ENCODE assay signal across 1 cellular context in the genomic region with DNA sequence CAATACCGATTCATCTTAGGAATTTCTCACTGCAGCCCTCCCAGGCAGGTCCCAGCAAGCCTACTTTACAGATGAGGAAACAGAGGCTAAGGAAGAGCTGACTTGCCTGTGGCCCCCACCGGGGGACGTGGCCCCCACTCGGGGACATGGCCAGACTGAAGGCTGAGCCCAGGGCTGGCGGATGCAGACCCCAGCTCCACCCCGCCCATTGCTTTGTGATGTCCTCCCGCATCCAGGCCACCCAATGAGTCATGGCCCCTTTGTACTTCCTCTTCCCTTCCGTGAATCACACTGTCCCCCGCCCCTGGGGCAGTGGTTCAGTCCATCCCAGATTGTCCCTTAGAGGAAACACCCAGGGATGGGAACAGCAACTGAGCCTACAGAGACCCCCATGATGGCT.
A peak's percentile ranks its signal among the peaks of the same experiment; 100 is the strongest.
TF ChIP-seq lines count a peak whose summit lies in the region.

No MANE protein-coding gene starts in this region.

TF ChIP-seq in K562, 482 proteins besides CTCF, POLR2A, EP300 and RAD21 (continued from another document):
- TF ChIP-seq CREB1 (IDR thresholded peaks at IDR 0.05) = no peak
- TF ChIP-seq CREB1 (CRISPR knock-in tag; IDR thresholded peaks at IDR 0.05) = 0 out of 2 replicates have a peak, but pooled peaks have one; percentile 20
- no peak for TF ChIP-seq ZNF184 (CRISPR knock-in tag; IDR thresholded peaks at IDR 0.05)
- no peak for TF ChIP-seq BDP1 (IDR thresholded peaks at IDR 0.05; ENCODE audit: insufficient read depth, insufficient read length)
- no peak for TF ChIP-seq ZNF444 (CRISPR knock-in tag; IDR thresholded peaks at IDR 0.05)
- TF ChIP-seq PYGO2 (tag; IDR thresholded peaks at IDR 0.05) = no peak
- TF ChIP-seq, protein P1, sequence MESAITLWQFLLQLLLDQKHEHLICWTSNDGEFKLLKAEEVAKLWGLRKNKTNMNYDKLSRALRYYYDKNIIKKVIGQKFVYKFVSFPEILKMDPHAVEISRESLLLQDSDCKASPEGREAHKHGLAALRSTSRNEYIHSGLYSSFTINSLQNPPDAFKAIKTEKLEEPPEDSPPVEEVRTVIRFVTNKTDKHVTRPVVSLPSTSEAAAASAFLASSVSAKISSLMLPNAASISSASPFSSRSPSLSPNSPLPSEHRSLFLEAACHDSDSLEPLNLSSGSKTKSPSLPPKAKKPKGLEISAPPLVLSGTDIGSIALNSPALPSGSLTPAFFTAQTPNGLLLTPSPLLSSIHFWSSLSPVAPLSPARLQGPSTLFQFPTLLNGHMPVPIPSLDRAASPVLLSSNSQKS (CRISPR knock-in tag; IDR thresholded peaks at IDR 0.05) = no peak
- TF ChIP-seq SPI1 (IDR thresholded peaks at IDR 0.05; ENCODE audit: borderline replicate concordance, low read depth, low read length) = peak; percentile 75
- no peak for TF ChIP-seq ZSCAN32 (CRISPR knock-in tag; IDR thresholded peaks at IDR 0.05)
- TF ChIP-seq DPF2 (IDR thresholded peaks at IDR 0.05) = 0 out of 2 replicates have a peak, but pooled peaks have one; percentile 23
- TF ChIP-seq ZSCAN29 (IDR thresholded peaks at IDR 0.05) = no peak
- TF ChIP-seq NONO (IDR thresholded peaks at IDR 0.05; ENCODE audit: low read depth in 2 of 2, low read length in 1 of 2) = peak in 1 of 2 experiments; percentile 66; a peak in 1 of 4 replicates
- peak; percentile 20; the same call in 1 of the 2 replicates for TF ChIP-seq CREM (IDR thresholded peaks at IDR 0.05; ENCODE audit: low read depth)
- no peak for TF ChIP-seq SIRT6 (IDR thresholded peaks at IDR 0.05; ENCODE audit: low read depth, low read length)
- TF ChIP-seq ADNP (tag; IDR thresholded peaks at IDR 0.05) = 0 out of 2 replicates have a peak, but pooled peaks have one; percentile 7
- TF ChIP-seq CXXC5 (CRISPR knock-in tag; IDR thresholded peaks at IDR 0.05) = no peak
- TF ChIP-seq, protein P2, sequence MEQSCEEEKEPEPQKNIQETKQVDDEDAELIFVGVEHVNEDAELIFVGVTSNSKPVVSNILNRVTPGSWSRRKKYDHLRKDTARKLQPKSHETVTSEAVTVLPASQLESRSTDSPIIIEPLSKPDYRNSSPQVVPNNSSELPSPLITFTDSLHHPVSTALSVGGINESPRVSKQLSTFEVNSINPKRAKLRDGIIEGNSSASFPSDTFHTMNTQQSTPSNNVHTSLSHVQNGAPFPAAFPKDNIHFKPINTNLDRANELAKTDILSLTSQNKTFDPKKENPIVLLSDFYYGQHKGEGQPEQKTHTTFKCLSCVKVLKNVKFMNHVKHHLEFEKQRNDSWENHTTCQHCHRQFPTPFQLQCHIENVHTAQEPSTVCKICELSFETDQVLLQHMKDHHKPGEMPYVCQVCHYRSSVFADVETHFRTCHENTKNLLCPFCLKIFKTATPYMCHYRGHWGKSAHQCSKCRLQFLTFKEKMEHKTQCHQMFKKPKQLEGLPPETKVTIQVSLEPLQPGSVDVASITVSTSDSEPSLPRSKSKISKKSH (CRISPR knock-in tag; IDR thresholded peaks at IDR 0.05) = no peak
